ENCODE assay signal across 23 cellular contexts in the genomic region with DNA sequence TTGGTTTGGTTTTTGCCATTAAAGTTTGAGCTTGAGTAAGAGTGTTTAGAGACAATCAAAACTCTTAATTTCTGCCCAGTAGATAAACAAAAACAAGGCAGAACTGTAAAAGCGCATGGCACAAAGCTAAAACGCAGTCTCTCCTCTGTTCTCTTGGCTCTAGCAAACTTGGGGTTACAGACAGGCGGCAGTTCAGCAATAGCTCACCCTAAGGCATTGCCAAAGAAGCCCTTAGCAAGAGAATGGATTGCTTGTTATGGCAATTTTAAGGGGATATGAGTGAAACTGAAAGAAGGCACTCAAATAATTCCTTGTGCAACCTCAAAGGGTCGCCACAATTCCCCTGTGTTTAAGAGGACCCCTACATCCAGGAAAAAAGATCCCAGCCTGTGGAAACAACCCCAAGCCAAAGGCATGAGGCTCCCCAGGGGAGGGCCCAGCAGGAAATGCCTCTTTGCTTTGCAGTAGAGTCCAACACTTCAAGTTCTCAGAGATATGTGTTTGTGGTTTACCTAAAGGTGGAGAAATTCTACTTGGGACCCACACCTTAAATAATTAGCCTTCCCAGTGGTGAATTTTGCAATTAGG.
"Had no signal": no experiment of that assay in that cellular context is flagged by ENCODE, and none has a peak within 500 bp of the region (broad histone marks: within the 10 kb centered on the region; RNA-seq: fewer than 3 reads in every experiment).

No MANE protein-coding gene starts in this region.

- H3K27me3 Mint-ChIP-seq: memory B cell, naive B cell had no signal

- H3K4me1 ChIP-seq: esophagus muscularis mucosa, gastroesophageal sphincter, lower lobe of right lung, stomach, transverse colon had no signal

- H3K36me3 Mint-ChIP-seq: memory B cell, naive B cell had no signal

- H3K27ac Mint-ChIP-seq: memory B cell, naive B cell, nephron progenitor cell had no signal

- H3K27ac ChIP-seq: epithelial cell of prostate, esophagus muscularis mucosa, gastroesophageal sphincter, lower lobe of right lung, neutrophil, stomach, thoracic aorta, transverse colon had no signal

- ATAC-seq: gastroesophageal sphincter, left cardiac atrium, lower lobe of right lung had no signal

- DNase-seq: central memory CD4-positive, alpha-beta T cell; cortex of kidney; effector memory CD4-positive, alpha-beta T cell; glutamatergic neuron; kidney; left cardiac atrium; left ventricle myocardium inferior; lower lobe of right lung; naive B cell; nephron progenitor cell; posterior cingulate gyrus; stimulated activated CD4-positive, alpha-beta T cell treated with anti-CD3 and anti-CD28 coated beads, Interleukin-2, amount 100 ng/mL, for 24 hours; stimulated activated CD4-positive, alpha-beta T cell treated with anti-CD3 and anti-CD28 coated beads, Interleukin-4, amount 100 ng/mL, for 4 hours; stimulated activated naive CD4-positive, alpha-beta T cell; stomach; substantia nigra; transverse colon had no signal

- H3K4me3 ChIP-seq: esophagus muscularis mucosa, gastroesophageal sphincter, left ventricle myocardium inferior, lower lobe of right lung, stomach, thoracic aorta, transverse colon had no signal

- H3K27me3 ChIP-seq: esophagus muscularis mucosa, gastroesophageal sphincter, neutrophil, stomach, transverse colon had no signal

- H3K36me3 ChIP-seq: esophagus muscularis mucosa, gastroesophageal sphincter, left ventricle myocardium inferior, lower lobe of right lung, neutrophil, stomach, thoracic aorta, transverse colon had no signal

- H3K4me1 Mint-ChIP-seq: memory B cell, naive B cell had no signal

- H3K9me3 ChIP-seq: esophagus muscularis mucosa, gastroesophageal sphincter, lower lobe of right lung, neutrophil, stomach, thoracic aorta, transverse colon had no signal

- H3K9me3 Mint-ChIP-seq: nephron progenitor cell had no signal

- H3K4me3 Mint-ChIP-seq: memory B cell, naive B cell, nephron progenitor cell had no signal
